ENCODE assay signal across 8 cellular contexts in the genomic region with DNA sequence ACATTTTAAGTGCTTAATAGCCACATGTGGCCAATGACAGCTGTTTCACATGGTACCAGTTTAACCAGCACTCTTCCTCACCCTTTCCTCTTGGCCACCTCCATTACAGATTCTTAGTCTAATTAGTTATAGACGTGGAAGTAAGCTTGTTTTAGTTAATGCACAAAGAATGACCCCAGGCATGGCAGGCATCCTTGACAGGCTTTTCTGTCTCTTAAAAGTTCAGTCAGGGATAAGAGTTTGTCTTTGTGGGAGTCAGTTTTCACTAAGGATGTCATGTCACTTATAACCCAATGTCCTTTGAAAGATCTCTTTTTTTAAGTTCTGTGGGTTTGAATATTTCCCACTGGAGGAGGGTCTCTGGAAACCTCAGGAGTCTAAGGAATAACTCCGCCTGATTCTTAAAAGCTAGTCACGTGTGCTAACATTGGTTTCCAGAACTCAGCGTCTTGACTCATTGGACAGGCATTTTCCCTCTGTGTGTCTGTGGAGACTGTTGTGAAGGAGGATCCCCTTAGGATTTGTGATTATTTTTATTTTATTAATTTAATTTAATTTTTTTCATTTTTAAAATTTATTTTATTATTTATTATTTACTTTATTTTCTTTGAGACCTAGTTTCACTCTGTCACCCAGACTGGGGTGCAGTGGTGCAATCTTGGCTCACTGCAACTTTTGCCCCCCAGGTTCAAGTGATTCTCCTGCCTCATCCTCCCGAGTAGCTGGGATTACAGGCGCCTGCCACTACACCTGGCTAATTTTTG.
DNase-seq lines count a peak whose midpoint lies in the region; ATAC-seq, FAIRE-seq and TF ChIP-seq lines count a peak whose summit lies in the region.

No MANE protein-coding gene starts in this region.

- H3K9ac ChIP-seq in IMR-90 (ENCODE audit: low read depth, low read length) = no peak overlapping the region

- H3K23ac ChIP-seq in IMR-90 (ENCODE audit: low read depth, low read length) = no peak overlapping the region

- FAIRE-seq in bronchial epithelial cell (lab: Jason Lieb, UNC) = no peak

- no peak overlapping the region for H4K8ac ChIP-seq in IMR-90 (ENCODE audit: low read depth in 2 of 2, low read length in 2 of 2)

- no peak overlapping the region for H4K91ac ChIP-seq in IMR-90 (ENCODE audit: insufficient read depth, low read depth, low read length)

- BruUV-seq in IMR-90 (replicated peaks; lab: Mats Ljungman, UMichigan) = no TSS peak

- H3K4me3 ChIP-seq in IMR-90 (ENCODE audit: insufficient read depth, low read depth, low read length) (no peak overlapping the region), bronchial epithelial cell (ENCODE audit: low read depth, low read length) (no peak overlapping the region), mesodermal cell (ENCODE audit: extremely low read depth, insufficient read depth, low read length, poor library complexity, severe bottlenecking) (no peak overlapping the region)

- H4K5ac ChIP-seq in IMR-90 (ENCODE audit: low read depth, low read length) = no peak overlapping the region

- H3K9me3 ChIP-seq in IMR-90 (ENCODE audit: control insufficient read depth, insufficient read depth, low read length) (no peaks in the 10 kb centered on the region), mesodermal cell (ENCODE audit: control insufficient read depth, low read length) (no peaks in the 10 kb centered on the region)

- TF ChIP-seq CTCF in IMR-90 (conservative IDR thresholded peaks at IDR 0.05; ENCODE audit: low read depth, low read length) (no peak), bronchial epithelial cell (IDR thresholded peaks at IDR 0.05; ENCODE audit: insufficient read depth, low read length, severe bottlenecking) (no peak)

- H3K4ac ChIP-seq in IMR-90 (ENCODE audit: low read depth, low read length) = peak overlapping the region; percentile 14; the same call in 1 of the 2 replicates

- H3K27ac ChIP-seq in IMR-90 (ENCODE audit: insufficient read depth, low read length) (no peak overlapping the region), mesodermal cell (ENCODE audit: low read depth, low read length, severe bottlenecking) (peak overlapping the region; percentile 74)

- no peak overlapping the region for H2BK120ac ChIP-seq in IMR-90 (ENCODE audit: low read depth, low read length)

- no peak overlapping the region for H2AK9ac ChIP-seq in IMR-90 (replicated peaks; ENCODE audit: low read depth, low read length, poor library complexity)

- H2BK15ac ChIP-seq in IMR-90 (ENCODE audit: low read depth, low read length) = no peak overlapping the region; the same call in 2 of the 3 replicates

- dilution Hi-C loops in IMR-90 (cut with HindIII; ENCODE audit: low sequenced_read_pairs, unreplicated experiment) = no loop called here

- H3K79me1 ChIP-seq in IMR-90 (ENCODE audit: low read depth in 1 of 2, low read length in 2 of 2) = peaks cover 38 to 75% of the 10 kb centered on the region in 2 experiments

- no peak overlapping the region for H2AFZ ChIP-seq in IMR-90 (replicated peaks; ENCODE audit: low read length, poor library complexity)

- no peak overlapping the region for H3K56ac ChIP-seq in IMR-90 (ENCODE audit: extremely low read depth, insufficient read depth, low read length)

- TF ChIP-seq RAD21 in IMR-90 (IDR thresholded peaks at IDR 0.05; ENCODE audit: low read length) = no peak

- CTCF ChIA-PET in IMR-90 (lab: Yijun Ruan, JAX) = interaction anchor here (1.0 to 1.4 kb wide), 2 partner anchors 13 to 286 kb away, joined by 3 read pairs; no protein-coding TSS in a partner anchor

- H2AK5ac ChIP-seq in IMR-90 (ENCODE audit: low read depth, low read length) = peak overlapping the region; percentile 65

- intact Hi-C loops in IMR-90 (cut with micrococcal nuclease) = no loop called here

- no peak overlapping the region for H3K18ac ChIP-seq in IMR-90 (ENCODE audit: low read depth, low read length)

- POLR2A ChIA-PET in IMR-90 (lab: Charles Lee; ENCODE audit: unreplicated experiment) = no interaction called here

- H3K4me1 ChIP-seq in IMR-90 (ENCODE audit: control insufficient read depth, insufficient read depth, low read length) = peaks cover 19% of the 10 kb centered on the region
- peaks cover 12% of the 10 kb centered on the region for H3K4me1 ChIP-seq in mesodermal cell (ENCODE audit: control insufficient read depth, insufficient read depth, low read length, poor library complexity, severe bottlenecking)

- peak overlapping the region; percentile 54; the same call in 1 of the 2 replicates for H3K14ac ChIP-seq in IMR-90 (replicated peaks; ENCODE audit: low read depth, low read length)

- H3K9me1 ChIP-seq in IMR-90 (ENCODE audit: insufficient read depth, low read length) = peaks cover 16% of the 10 kb centered on the region

- peaks cover 75% of the 10 kb centered on the region for H4K20me1 ChIP-seq in IMR-90 (ENCODE audit: insufficient read depth, low read length)

- H3K27me3 ChIP-seq in IMR-90 (ENCODE audit: control insufficient read depth, insufficient read depth, low read length) = no peaks in the 10 kb centered on the region
- no peaks in the 10 kb centered on the region for H3K27me3 ChIP-seq in bronchial epithelial cell (ENCODE audit: control insufficient read depth, insufficient read depth, low read length)

- WGBS in IMR-90 (ENCODE audit: extremely low coverage in 2 of 2, insufficient read length in 1 of 2), 2 experiments = no CpG with 5 or more reads among the region's 6 CpGs
- WGBS in mesodermal cell (ENCODE audit: insufficient coverage in 2 of 2), 2 experiments = 69 to 78% methylated on average over 3 to 4 of the region's 6 CpGs

- peak overlapping the region; percentile 63; the same call in 1 of the 2 replicates for H3K4me2 ChIP-seq in IMR-90 (ENCODE audit: low read depth, low read length)

- peak overlapping the region; percentile 60 for H2BK5ac ChIP-seq in IMR-90 (ENCODE audit: low read depth, low read length, poor library complexity, severe bottlenecking)

- ATAC-seq in IMR-90 (ENCODE audit: low read depth) (peak; percentile 74), HG02623 (IDR thresholded peaks at IDR 0.05; ENCODE audit: unreplicated experiment) (no peak), HG03159 (IDR thresholded peaks at IDR 0.05; ENCODE audit: unreplicated experiment) (no peak)

- peak overlapping the region; percentile 11; the same call in 1 of the 2 replicates for H2BK20ac ChIP-seq in IMR-90 (ENCODE audit: low read depth, low read length)

- no peak for TF ChIP-seq POLR2A in IMR-90 (IDR thresholded peaks at IDR 0.05; ENCODE audit: low read depth, low read length)

- H3K36me3 ChIP-seq in IMR-90 (ENCODE audit: control insufficient read depth, insufficient read depth, low read length) (no peaks in the 10 kb centered on the region), bronchial epithelial cell (ENCODE audit: control insufficient read depth, insufficient read depth, low read length) (no peaks in the 10 kb centered on the region), mesodermal cell (ENCODE audit: control insufficient read depth, insufficient read depth, low read length) (no peaks in the 10 kb centered on the region)

- DNase-seq in ACHN (peak; percentile 83), IMR-90 (peak; percentile 88), bronchial epithelial cell (ENCODE audit: low read depth) (peak; percentile 41), ecto neural progenitor cell (ENCODE audit: low spot score) (no peak), NCI-H2107 (lab: John Stamatoyannopoulos, UW) (no peak)

- in situ Hi-C loops in ACHN (cut with HindIII; ENCODE audit: low pct_ligation_motif_present, low pct_unique_long_range_greater_than_20kb, low sequenced_read_pairs) = no loop called here
- in situ Hi-C loops in IMR-90 (cut with MboI; ENCODE audit: low sequenced_read_pairs) = no loop called here

TF ChIP-seq in IMR-90, 13 proteins besides CTCF, POLR2A, EP300 and RAD21:
- TF ChIP-seq MAFK (IDR thresholded peaks at IDR 0.05; ENCODE audit: low read depth, low read length) (no peak), FOS (IDR thresholded peaks at IDR 0.05; ENCODE audit: low read depth, low read length) (0 out of 2 replicates have a peak, but pooled peaks have one; percentile 7), NFE2L2 (IDR thresholded peaks at IDR 0.05; ENCODE audit: low read depth, low read length) (no peak), BHLHE40 (IDR thresholded peaks at IDR 0.05; ENCODE audit: low read depth, low read length) (peak; percentile 76)
- TF ChIP-seq, protein P1, sequence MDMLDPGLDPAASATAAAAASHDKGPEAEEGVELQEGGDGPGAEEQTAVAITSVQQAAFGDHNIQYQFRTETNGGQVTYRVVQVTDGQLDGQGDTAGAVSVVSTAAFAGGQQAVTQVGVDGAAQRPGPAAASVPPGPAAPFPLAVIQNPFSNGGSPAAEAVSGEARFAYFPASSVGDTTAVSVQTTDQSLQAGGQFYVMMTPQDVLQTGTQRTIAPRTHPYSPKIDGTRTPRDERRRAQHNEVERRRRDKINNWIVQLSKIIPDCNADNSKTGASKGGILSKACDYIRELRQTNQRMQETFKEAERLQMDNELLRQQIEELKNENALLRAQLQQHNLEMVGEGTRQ (IDR thresholded peaks at IDR 0.05; ENCODE audit: low read depth, low read length) = peak; percentile 91

Comparison
In these comparisons a context has a peak if more than half of its experiments do, and no peak if none do; other contexts are left out.
1. DNase-seq: peak in ACHN (single experiment), IMR-90 (single experiment) and bronchial epithelial cell (single experiment); none in ecto neural progenitor cell (single experiment) and NCI-H2107 (single experiment).